Comparison of ENCODE assay signal across 10 cellular contexts in the genomic region with DNA sequence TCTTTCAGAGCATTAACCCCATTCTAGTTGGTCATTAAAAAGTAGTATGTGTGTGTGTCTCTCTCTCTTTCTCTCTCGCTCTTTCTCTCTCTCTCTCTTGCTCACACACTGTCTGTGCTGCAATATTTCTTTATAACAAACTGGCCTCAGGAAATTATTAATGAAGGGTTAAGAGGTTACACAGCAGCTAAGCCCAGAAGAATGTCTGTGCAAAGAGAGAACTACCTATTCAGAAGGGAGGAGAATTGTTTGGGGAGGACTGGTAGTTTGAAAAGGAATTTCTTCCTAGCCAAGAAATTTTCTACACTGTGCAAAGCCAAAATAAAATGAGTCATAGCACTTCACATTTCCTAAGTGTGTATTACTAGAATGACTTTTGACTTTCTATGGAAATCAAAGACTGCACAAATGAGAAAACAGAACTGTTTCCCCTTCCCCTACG. TPM values are rescaled to one million over a fixed set of nuclear protein-coding genes. Genes with fewer than 3 reads are reported as not detected.
DNase-seq lines count a peak whose midpoint lies in the region; ATAC-seq and TF ChIP-seq lines count a peak whose summit lies in the region.
"Had no signal": no experiment of that assay in that cellular context is flagged by ENCODE, and none has a peak within 500 bp of the region (broad histone marks: within the 10 kb centered on the region; RNA-seq: fewer than 3 reads in every experiment).

No MANE protein-coding gene starts in this region.

- H3K27me3 ChIP-seq in lower lobe of right lung (ENCODE audit: low read depth) = no peaks in the 10 kb centered on the region
- H3K27me3 ChIP-seq in upper lobe of right lung = no peaks in the 10 kb centered on the region

- peak; percentile 9 for DNase-seq in NCI-H2196 (lab: John Stamatoyannopoulos, UW; ENCODE audit: unreplicated experiment)
- DNase-seq in NCI-H2196 treated with DMSO at 0.1 percent for 48 hours (lab: John Stamatoyannopoulos, UW; ENCODE audit: unreplicated experiment) = no peak
- peak; percentile 88 for DNase-seq in dermis blood vessel endothelial cell
- no peak for DNase-seq in lower lobe of right lung
- DNase-seq in upper lobe of right lung = no peak
- DNase-seq in T1000 (lab: John Stamatoyannopoulos, UW) = no peak
- DNase-seq in HuH-7 (ENCODE audit: low spot score) = no peak
- no peak for DNase-seq in NAMALWA (ENCODE audit: low spot score)
- DNase-seq: activated B cell treated with CpG ODN at 0.5 μM for 24 hours had no signal

- no peaks in the 10 kb centered on the region for H3K9me3 ChIP-seq in lower lobe of right lung
- H3K9me3 ChIP-seq in upper lobe of right lung = no peaks in the 10 kb centered on the region

- intact Hi-C loops in lower lobe of right lung (cut with DNase I) (no loop called here), upper lobe of right lung (cut with DNase I) (no loop called here)

- TF ChIP-seq CTCF in lower lobe of right lung (IDR thresholded peaks at IDR 0.05) (no peak), upper lobe of right lung (IDR thresholded peaks at IDR 0.05) (no peak)

- H3K4me3 ChIP-seq in lower lobe of right lung (no peak overlapping the region), upper lobe of right lung (no peak overlapping the region)

- peak; percentile 93 to 97 for ATAC-seq in lower lobe of right lung
- ATAC-seq in upper lobe of right lung = peak; percentile 93

- peaks cover 33% of the 10 kb centered on the region for H3K4me1 ChIP-seq in lower lobe of right lung
- peaks cover 22% of the 10 kb centered on the region for H3K4me1 ChIP-seq in upper lobe of right lung

- H3K36me3 ChIP-seq in lower lobe of right lung (no peaks in the 10 kb centered on the region), upper lobe of right lung (no peaks in the 10 kb centered on the region)

- H3K27ac ChIP-seq in lower lobe of right lung = peak overlapping the region; percentile 15
- no peak overlapping the region for H3K27ac ChIP-seq in upper lobe of right lung
- H3K27ac ChIP-seq: HL-60 had no signal

RNA-seq across cellular contexts. Expression of gene PDGFC, which starts 22.2 kb away (rescaled TPM):
- total RNA-seq in dermis blood vessel endothelial cell = 27.1 and 47.3 TPM in 2 replicates
- 30.6 TPM for total RNA-seq in lower lobe of right lung
- total RNA-seq in upper lobe of right lung = 31.3 TPM
- total RNA-seq: activated B cell treated with CpG ODN at 0.5 μM for 24 hours had no signal

Comparison
In these comparisons a context has a peak if more than half of its experiments do, and no peak if none do; other contexts are left out.
1. DNase-seq: peak in NCI-H2196 (single experiment) and dermis blood vessel endothelial cell (single experiment); none in NCI-H2196 treated with DMSO at 0.1 percent for 48 hours (single experiment), lower lobe of right lung (single experiment), upper lobe of right lung (single experiment), T1000 (single experiment), HuH-7 (single experiment) and NAMALWA (single experiment).